1 cellular context compared by ENCODE assay signal in genomic region chrX:1493877-1494510, GRCh38.
TF ChIP-seq lines count a peak whose summit lies in the region.

No MANE protein-coding gene starts in this region.

TF ChIP-seq in GM12878, 131 proteins besides CTCF, POLR2A, EP300 and RAD21 (continued from another document):
- TF ChIP-seq ZBTB33 (IDR thresholded peaks at IDR 0.05) (no peak), SMAD1 (IDR thresholded peaks at IDR 0.05; ENCODE audit: low read depth, partially characterized antibody) (no peak), IKZF1 (conservative IDR thresholded peaks at IDR 0.05) (peak; percentile 88)
